7 cellular contexts compared by ENCODE assay signal in genomic region chr1:152034654-152035405, GRCh38. TPM values are rescaled to one million over a fixed set of nuclear protein-coding genes. Genes with fewer than 3 reads are reported as not detected.
A peak's percentile ranks its signal among the peaks of the same experiment; 100 is the strongest.
DNase-seq lines count a peak whose midpoint lies in the region; ATAC-seq, FAIRE-seq and TF ChIP-seq lines count a peak whose summit lies in the region.

No MANE protein-coding gene starts in this region.

- peak overlapping the region; percentile 78 for H3K4me3 ChIP-seq in NT2/D1 (ENCODE audit: insufficient read length, low read depth)
- peak overlapping the region; percentile 43 to 93 for H3K4me3 ChIP-seq in esophagus (ENCODE audit: low read depth in 1 of 2, low read length in 2 of 2)
- peak overlapping the region in 2 of 3 donors; percentile 43 to 62 for H3K4me3 ChIP-seq in thyroid gland (replicated peaks in 1 of 3)

- H3K36me3 Mint-ChIP-seq in natural killer cell treated with Interleukin-12 subunit alpha and Interleukin-12 subunit beta and Interleukin-15 and Interleukin-18, amount 100 ng/mL, for 72 hours, result peaks cover 35% of the 10 kb centered on the region

- H3K27me3 Mint-ChIP-seq in natural killer cell treated with Interleukin-12 subunit alpha and Interleukin-12 subunit beta and Interleukin-15 and Interleukin-18, amount 100 ng/mL, for 72 hours, result no peaks in the 10 kb centered on the region

- intact Hi-C loops in thyroid gland (cut with DNase I), result no loop called here

- peak; percentile 45 for DNase-seq in GM12892 (ENCODE audit: insufficient read length)
- DNase-seq in NT2/D1 (ENCODE audit: low read depth, low spot score), result peak; percentile 79
- peak; percentile 36 for DNase-seq in activated CD8-positive, alpha-beta memory T cell treated with anti-CD3 and anti-CD28 coated beads, Interleukin-2, amount 50 U/mL, for 1 hour (ENCODE audit: extremely low read depth)
- no peak for DNase-seq in natural killer cell treated with Interleukin-12 subunit alpha and Interleukin-12 subunit beta and Interleukin-15 and Interleukin-18, amount 100 ng/mL, for 72 hours (ENCODE audit: low spot score)
- DNase-seq in thyroid gland, result peak; percentile 40

- peak in 5 of 6 experiments; percentile 49 to 73 (median 56) for TF ChIP-seq CTCF in thyroid gland (IDR thresholded peaks at IDR 0.05)

- H3K27ac ChIP-seq in esophagus (ENCODE audit: low read depth in 2 of 2, low read length in 1 of 2), result peak overlapping the region; percentile 92 to 93
- H3K27ac ChIP-seq in thyroid gland, result peak overlapping the region; percentile 78 to 88 (median 80)

- H3K4me3 Mint-ChIP-seq in natural killer cell treated with Interleukin-12 subunit alpha and Interleukin-12 subunit beta and Interleukin-15 and Interleukin-18, amount 100 ng/mL, for 72 hours, result peak overlapping the region; percentile 99

- peak overlapping the region; percentile 91 for H3K9ac ChIP-seq in NT2/D1 (ENCODE audit: insufficient read length, low read depth)

- TF ChIP-seq POLR2A in GM12892 (IDR thresholded peaks at IDR 0.05; ENCODE audit: low read depth, low read length), result no peak
- TF ChIP-seq POLR2A in thyroid gland (IDR thresholded peaks at IDR 0.05), result peak in 1 of 2 donors; percentile 14

- H3K4me1 Mint-ChIP-seq in natural killer cell treated with Interleukin-12 subunit alpha and Interleukin-12 subunit beta and Interleukin-15 and Interleukin-18, amount 100 ng/mL, for 72 hours (ENCODE audit: low read depth in 2 of 2), result peaks cover 36 to 37% of the 10 kb centered on the region in 2 donors

- H3K4me1 ChIP-seq in NT2/D1 (ENCODE audit: insufficient read depth, insufficient read length) (peaks cover 2% of the 10 kb centered on the region), esophagus (ENCODE audit: control insufficient read depth in 2 of 2, insufficient read depth in 2 of 2, low read length in 1 of 2) (no peaks in the 10 kb centered on the region), thyroid gland (peaks cover 15 to 28% of the 10 kb centered on the region in 2 donors)

- peak overlapping the region; percentile 92 to 98 for H3K27ac Mint-ChIP-seq in natural killer cell treated with Interleukin-12 subunit alpha and Interleukin-12 subunit beta and Interleukin-15 and Interleukin-18, amount 100 ng/mL, for 72 hours

- H3K27me3 ChIP-seq in NT2/D1 (ENCODE audit: insufficient read depth, insufficient read length), result peaks cover under 1% of the 10 kb centered on the region
- H3K27me3 ChIP-seq in esophagus (ENCODE audit: control insufficient read depth in 1 of 2, insufficient read depth in 2 of 2, low read length in 2 of 2), result no peaks in the 10 kb centered on the region
- no peaks in the 10 kb centered on the region for H3K27me3 ChIP-seq in thyroid gland

- peak; percentile 37 for ATAC-seq in HG03039 (IDR thresholded peaks at IDR 0.05; ENCODE audit: unreplicated experiment)
- ATAC-seq in natural killer cell treated with Interleukin-12 subunit alpha and Interleukin-12 subunit beta and Interleukin-15 and Interleukin-18, amount 100 ng/mL, for 72 hours, result peak; percentile 64 to 71

- no peaks in the 10 kb centered on the region for H3K9me3 Mint-ChIP-seq in natural killer cell treated with Interleukin-12 subunit alpha and Interleukin-12 subunit beta and Interleukin-15 and Interleukin-18, amount 100 ng/mL, for 72 hours

- H3K36me3 ChIP-seq in NT2/D1 (ENCODE audit: insufficient read depth, insufficient read length, low read length), result peaks cover 40% of the 10 kb centered on the region
- H3K36me3 ChIP-seq in esophagus (ENCODE audit: control insufficient read depth in 2 of 2, insufficient read depth in 2 of 2, low read length in 1 of 2), result peaks cover 10 to 19% of the 10 kb centered on the region in 2 donors
- peaks cover 15 to 27% of the 10 kb centered on the region in 2 donors for H3K36me3 ChIP-seq in thyroid gland

- peak; percentile 73 for FAIRE-seq in GM12892 (lab: Jason Lieb, UNC)

- 5 to 8% methylated on average over 8 of the region's 8 CpGs for WGBS in esophagus, 2 donors
- 14 to 33% methylated on average over 8 of the region's 8 CpGs for WGBS in thyroid gland, 2 donors

- H3K9me3 ChIP-seq in NT2/D1 (ENCODE audit: insufficient read depth, low read length), result no peaks in the 10 kb centered on the region
- H3K9me3 ChIP-seq in esophagus (ENCODE audit: control insufficient read depth in 2 of 2, insufficient read depth in 1 of 2, low read depth in 1 of 2, low read length in 1 of 2), result no peaks in the 10 kb centered on the region
- no peaks in the 10 kb centered on the region for H3K9me3 ChIP-seq in thyroid gland

RNA-seq across cellular contexts. Expression of gene S100A11, which starts 2.0 kb away (rescaled TPM):
- polyA plus RNA-seq in GM12892 (2012; ENCODE audit: missing spikeins), result 45.2 TPM
- polyA plus RNA-seq in esophagus, result over 10,000 TPM in 1 of 2 donors, 1,000 to 10,000 TPM in 1; 5,583 to 11,944 TPM
- 100 to 1,000 TPM; 113 to 239 TPM for total RNA-seq in natural killer cell treated with Interleukin-12 subunit alpha and Interleukin-12 subunit beta and Interleukin-15 and Interleukin-18, amount 100 ng/mL, for 72 hours
- total RNA-seq in thyroid gland, result 100 to 1,000 TPM; 120 to 368 (median 160) TPM

RNA-seq across cellular contexts. Expression of gene S100A10, which starts 41.2 kb away (rescaled TPM):
- 2.7 TPM for polyA plus RNA-seq in GM12892 (2012; ENCODE audit: missing spikeins)
- polyA plus RNA-seq in esophagus, result 1,000 to 10,000 TPM; 1,247 to 2,455 TPM
- 100 to 1,000 TPM; 152 to 263 TPM for total RNA-seq in natural killer cell treated with Interleukin-12 subunit alpha and Interleukin-12 subunit beta and Interleukin-15 and Interleukin-18, amount 100 ng/mL, for 72 hours
- total RNA-seq in thyroid gland, result 10 to 100 TPM; 11.2 to 64.0 (median 35.6) TPM

RNA-seq across cellular contexts. Expression of gene TCHHL1, which starts 54.0 kb away (rescaled TPM):
- polyA plus RNA-seq in GM12892 (2012; ENCODE audit: missing spikeins), result not detected
- not detected for polyA plus RNA-seq in esophagus
- total RNA-seq in natural killer cell treated with Interleukin-12 subunit alpha and Interleukin-12 subunit beta and Interleukin-15 and Interleukin-18, amount 100 ng/mL, for 72 hours, result not detected
- not detected for total RNA-seq in thyroid gland
